In genomic region chr3:5250467-5251195, GRCh38 we compare ENCODE assay signal across 15 cellular contexts.
DNase-seq lines count a peak whose midpoint lies in the region; ATAC-seq, FAIRE-seq and TF ChIP-seq lines count a peak whose summit lies in the region.
"Had no signal": no experiment of that assay in that cellular context is flagged by ENCODE, and none has a peak within 500 bp of the region (broad histone marks: within the 10 kb centered on the region; RNA-seq: fewer than 3 reads in every experiment).

No MANE protein-coding gene starts in this region.

- DNase-seq in NCI-H345 (lab: John Stamatoyannopoulos, UW), result peak; percentile 18
- DNase-seq in NCI-H345 treated with DMSO at 0.1 percent for 48 hours (lab: John Stamatoyannopoulos, UW; ENCODE audit: unreplicated experiment), result no peak
- DNase-seq in adipocyte (ENCODE audit: low read depth), result peak; percentile 1
- DNase-seq in HepG2 (ENCODE audit: low spot score), result peak; percentile 62
- DNase-seq in transverse colon, result peak; percentile 15
- no peak for DNase-seq in cerebellar nuclear complex (lab: John Stamatoyannopoulos, UW)
- DNase-seq: activated CD4-positive, alpha-beta T cell treated with anti-CD3 and anti-CD28 coated beads, Interleukin-2, amount 10 ng/mL, durations not matched to agents 7 days and 5 days; amygdala; hypothalamus; NK-92 treated with Interleukin-12 subunit alpha and Interleukin-12 subunit beta, amount 100 ng/mL, for 24 hours had no signal

- CTCF ChIA-PET in HepG2 (lab: Yijun Ruan, JAX; ENCODE audit: low intra/inter-chr PET ratio, low total read pairs), result no interaction called here

- H3K27ac ChIP-seq in HepG2 (ENCODE audit: extremely low read length, insufficient read depth, low read length) (no peak overlapping the region), transverse colon (peak overlapping the region in 3 of 4 donors; percentile 26 to 49 (median 42))
- H3K27ac ChIP-seq: BLaER1 had no signal

- no peak for TF ChIP-seq RAD21 in HepG2 (CRISPR knock-in tag; IDR thresholded peaks at IDR 0.05)

- H3K4me3 ChIP-seq in adipocyte (ENCODE audit: low read length) (peak overlapping the region; percentile 85), HepG2 (replicated peaks in 1 of 3; ENCODE audit: insufficient read depth in 1 of 3, low read depth in 2 of 3, low read length in 3 of 3) (peak overlapping the region; percentile 32 to 45 (median 42); a peak in 5 of 6 replicates), transverse colon (peak overlapping the region in 3 of 4 donors; percentile 8 to 39 (median 22))
- H3K4me3 ChIP-seq: BLaER1, GM23338 had no signal

- no peak for FAIRE-seq in HepG2 (lab: Jason Lieb, UNC)
- FAIRE-seq: GM18507 had no signal

- H3K4me2 ChIP-seq in HepG2 (ENCODE audit: low read depth, low read length), result peak overlapping the region; percentile 86
- H3K4me2 ChIP-seq: BLaER1, GM23338 had no signal

- in situ Hi-C loops in HepG2 (cut with HindIII; ENCODE audit: extremely low pct_ligation_motif_present, low pct_unique_long_range_greater_than_20kb), result no loop called here
- in situ Hi-C loops in transverse colon (cut with MboI; ENCODE audit: low pct_ligation_motif_present in 1 of 4, low pct_unique_long_range_greater_than_20kb in 1 of 4, low sequenced_read_pairs in 3 of 4), result no loop called here

- TF ChIP-seq CTCF in HepG2 (CRISPR knock-in tag; IDR thresholded peaks at IDR 0.05) (no peak), transverse colon (IDR thresholded peaks at IDR 0.05) (no peak)

- POLR2A ChIA-PET in HepG2 (lab: Yijun Ruan, JAX), result no interaction called here

- peak overlapping the region; percentile 65 for H3K9ac ChIP-seq in adipocyte (ENCODE audit: low read length)
- no peak overlapping the region for H3K9ac ChIP-seq in HepG2 (ENCODE audit: insufficient read depth, low read depth, low read length)
- H3K9ac ChIP-seq: BLaER1 had no signal

- H3K4me1 ChIP-seq in adipocyte (ENCODE audit: control insufficient read depth, insufficient read depth, low read length), result peaks cover 3% of the 10 kb centered on the region
- peaks cover 21% of the 10 kb centered on the region for H3K4me1 ChIP-seq in HepG2 (ENCODE audit: insufficient read depth, low read length)
- peaks cover 0 to 14% (median 1%) of the 10 kb centered on the region in 4 donors for H3K4me1 ChIP-seq in transverse colon

- BruUV-seq in HepG2 (replicated peaks; lab: Mats Ljungman, UMichigan), result no TSS peak

- H4K20me1 ChIP-seq in HepG2 (ENCODE audit: insufficient read depth, low read length), result no peaks in the 10 kb centered on the region
- H4K20me1 ChIP-seq: BLaER1 had no signal

- H2AFZ ChIP-seq in HepG2 (ENCODE audit: low read length), result no peak overlapping the region
- H2AFZ ChIP-seq: GM23338 had no signal

- ATAC-seq in HepG2 (peak; percentile 86), HG03460 (IDR thresholded peaks at IDR 0.05; ENCODE audit: unreplicated experiment) (no peak), GM18505 (IDR thresholded peaks at IDR 0.05; ENCODE audit: unreplicated experiment) (no peak)
- ATAC-seq: GM23338 had no signal

- no peak for TF ChIP-seq POLR2A in HepG2 (IDR thresholded peaks at IDR 0.05; ENCODE audit: insufficient read depth in 1 of 2, low read depth in 2 of 2, low read length in 2 of 2)
- TF ChIP-seq POLR2A in transverse colon (IDR thresholded peaks at IDR 0.05), result no peak
- TF ChIP-seq POLR2A in GM18505 (IDR thresholded peaks at IDR 0.05; ENCODE audit: borderline replicate concordance, extremely low read depth, insufficient read depth, insufficient read length), result no peak

- H3K9me3 ChIP-seq in adipocyte (ENCODE audit: control insufficient read depth, low read length) (peaks cover 5% of the 10 kb centered on the region), HepG2 (ENCODE audit: low read length) (no peaks in the 10 kb centered on the region), transverse colon (no peaks in the 10 kb centered on the region)
- H3K9me3 ChIP-seq: BLaER1 had no signal

- intact Hi-C loops in HepG2 (cut with micrococcal nuclease; ENCODE audit: unreplicated experiment), result no loop called here
- intact Hi-C loops in transverse colon (cut with DNase I; ENCODE audit: low total_unique reads), result no loop called here

- H3K27me3 ChIP-seq in adipocyte (replicated peaks; ENCODE audit: control insufficient read depth, insufficient read depth, low read length) (peaks cover 12% of the 10 kb centered on the region), HepG2 (ENCODE audit: control insufficient read depth in 1 of 2, insufficient read depth in 2 of 2, low read length in 2 of 2) (peaks cover 0 to 15% of the 10 kb centered on the region in 2 experiments; a peak in 1 of 5 replicates), transverse colon (no peaks in the 10 kb centered on the region)
- H3K27me3 ChIP-seq: BLaER1 had no signal

- no peaks in the 10 kb centered on the region for H3K36me3 ChIP-seq in adipocyte (ENCODE audit: control insufficient read depth, insufficient read depth, low read length, severe bottlenecking)
- H3K36me3 ChIP-seq in HepG2 (replicated peaks in 1 of 2; ENCODE audit: control insufficient read depth in 1 of 2, insufficient read depth in 2 of 2, low read length in 2 of 2), result no peaks in the 10 kb centered on the region
- H3K36me3 ChIP-seq in transverse colon, result no peaks in the 10 kb centered on the region
- H3K36me3 ChIP-seq: BLaER1 had no signal

- WGBS in HepG2 (ENCODE audit: low lambda C conversion rate), result 2% methylated on average over 9 of the region's 9 CpGs
- WGBS in transverse colon (ENCODE audit: low coverage in 1 of 2), 2 donors, result 10 to 45% methylated on average over 7 to 9 of the region's 9 CpGs

- TF ChIP-seq EP300 in HepG2 (IDR thresholded peaks at IDR 0.05; ENCODE audit: low read depth in 2 of 2, low read length in 2 of 2), result no peak
- no peak for TF ChIP-seq EP300 in HepG2 (CRISPR knock-in tag; IDR thresholded peaks at IDR 0.05; ENCODE audit: borderline replicate concordance)
- TF ChIP-seq EP300 in transverse colon (IDR thresholded peaks at IDR 0.05; ENCODE audit: low read depth), result no peak

- H3K79me2 ChIP-seq in HepG2 (ENCODE audit: insufficient read depth, low read length), result no peaks in the 10 kb centered on the region

TF ChIP-seq in HepG2, 621 proteins besides CTCF, POLR2A, EP300 and RAD21:
- TF ChIP-seq GABPA (IDR thresholded peaks at IDR 0.05; ENCODE audit: low read depth, low read length) (no peak), GABPA (CRISPR knock-in tag; IDR thresholded peaks at IDR 0.05; ENCODE audit: low read depth) (0 out of 2 replicates have a peak, but pooled peaks have one; percentile 31), KLF16 (CRISPR knock-in tag; IDR thresholded peaks at IDR 0.05) (no peak), ZBTB1 (CRISPR knock-in tag; IDR thresholded peaks at IDR 0.05; ENCODE audit: borderline replicate concordance) (no peak), ASH2L (IDR thresholded peaks at IDR 0.05; ENCODE audit: insufficient read length, low read depth, low read length) (peak; percentile 26), ZNF441 (CRISPR knock-in tag; IDR thresholded peaks at IDR 0.05; ENCODE audit: borderline replicate concordance) (no peak), ZNF775 (CRISPR knock-in tag; IDR thresholded peaks at IDR 0.05; ENCODE audit: borderline replicate concordance) (no peak), ZNF33B (CRISPR knock-in tag; IDR thresholded peaks at IDR 0.05) (no peak)

Comparison
In these comparisons a context has a peak if more than half of its experiments do, and no peak if none do; other contexts are left out.
1. DNase-seq: peak in NCI-H345 (single experiment), adipocyte (single experiment), HepG2 (single experiment) and transverse colon (single experiment); none in NCI-H345 treated with DMSO at 0.1 percent for 48 hours (single experiment) and cerebellar nuclear complex (0 of 2).
2. H3K4me3 ChIP-seq: peak in every context shown above with its lines; median percentile 85 in adipocyte; 42 in HepG2; 22 in transverse colon.